ENCODE assay signal across 19 cellular contexts in genomic region chr9:100295240-100295639, GRCh38. TPM values are rescaled to one million over a fixed set of nuclear protein-coding genes. Genes with fewer than 3 reads are reported as not detected.
A peak's percentile ranks its signal among the peaks of the same experiment; 100 is the strongest.
DNase-seq lines count a peak whose midpoint lies in the region; ATAC-seq and TF ChIP-seq lines count a peak whose summit lies in the region.
"Had no signal": no experiment of that assay in that cellular context is flagged by ENCODE, and none has a peak within 500 bp of the region (broad histone marks: within the 10 kb centered on the region; RNA-seq: fewer than 3 reads in every experiment).

No MANE protein-coding gene starts in this region.

- POLR2A ChIA-PET in activated B cell treated with CpG ODN at 0.5 μM for 24 hours (lab: Charles Lee) = no interaction called here

- no peak for DNase-seq in activated naive CD8-positive, alpha-beta T cell treated with anti-CD3 and anti-CD28 coated beads, Interleukin-2, amount 50 U/mL, for 24 hours
- DNase-seq in activated B cell treated with CpG ODN at 0.5 μM for 24 hours (no peak), mucosa of descending colon (no peak), NCI-H1436 (lab: John Stamatoyannopoulos, UW) (no peak), H7 (no peak)
- DNase-seq in stimulated activated naive B cell treated with anti-CD40 and anti-IgM and Interleukin-4, amounts not matched to agents 10 μg/mL and 1 μg/mL and 100 μg/mL, for 72 hours = no peak
- DNase-seq: CD4-positive, alpha-beta memory T cell; NCI-H1048; NCI-H1436 treated with DMSO at 0.1 percent for 48 hours; NCI-H2029 treated with DMSO at 0.1 percent for 48 hours; NCI-H2171; NCI-H526; PC-3; SHP77 treated with DMSO at 0.1 percent for 48 hours had no signal

- peak overlapping the region; percentile 34 for H3K27ac Mint-ChIP-seq in activated naive CD8-positive, alpha-beta T cell
- no peak overlapping the region for H3K27ac Mint-ChIP-seq in activated naive CD8-positive, alpha-beta T cell treated with anti-CD3 and anti-CD28 coated beads, Interleukin-2, amount 50 U/mL, for 24 hours
- peak overlapping the region; percentile 19 for H3K27ac Mint-ChIP-seq in activated B cell treated with CpG ODN at 0.5 μM for 24 hours
- peak overlapping the region; percentile 72 for H3K27ac Mint-ChIP-seq in stimulated activated naive B cell treated with anti-CD40 and anti-IgM and Interleukin-4, amounts not matched to agents 10 μg/mL and 1 μg/mL and 100 μg/mL, for 72 hours
- H3K27ac Mint-ChIP-seq: GM23338 had no signal

- no peaks in the 10 kb centered on the region for H3K36me3 ChIP-seq in mucosa of descending colon (ENCODE audit: low read depth)
- H3K36me3 ChIP-seq in H7 (replicated peaks; ENCODE audit: control insufficient read depth, insufficient read depth, low read length) = peaks cover 2% of the 10 kb centered on the region; the same call in 1 of the 2 replicates

- H3K4me1 Mint-ChIP-seq in activated naive CD8-positive, alpha-beta T cell (ENCODE audit: low read depth) = no peaks in the 10 kb centered on the region
- no peaks in the 10 kb centered on the region for H3K4me1 Mint-ChIP-seq in activated naive CD8-positive, alpha-beta T cell treated with anti-CD3 and anti-CD28 coated beads, Interleukin-2, amount 50 U/mL, for 24 hours
- no peaks in the 10 kb centered on the region for H3K4me1 Mint-ChIP-seq in activated B cell treated with CpG ODN at 0.5 μM for 24 hours
- H3K4me1 Mint-ChIP-seq in stimulated activated naive B cell treated with anti-CD40 and anti-IgM and Interleukin-4, amounts not matched to agents 10 μg/mL and 1 μg/mL and 100 μg/mL, for 72 hours = peaks cover 6 to 8% of the 10 kb centered on the region in 2 donors
- H3K4me1 Mint-ChIP-seq: GM23338 had no signal

- H3K9me3 ChIP-seq in mucosa of descending colon = no peaks in the 10 kb centered on the region

- H3K27me3 Mint-ChIP-seq in activated naive CD8-positive, alpha-beta T cell = no peaks in the 10 kb centered on the region
- H3K27me3 Mint-ChIP-seq in activated naive CD8-positive, alpha-beta T cell treated with anti-CD3 and anti-CD28 coated beads, Interleukin-2, amount 50 U/mL, for 24 hours = no peaks in the 10 kb centered on the region
- no peaks in the 10 kb centered on the region for H3K27me3 Mint-ChIP-seq in activated B cell treated with CpG ODN at 0.5 μM for 24 hours
- H3K27me3 Mint-ChIP-seq in stimulated activated naive B cell treated with anti-CD40 and anti-IgM and Interleukin-4, amounts not matched to agents 10 μg/mL and 1 μg/mL and 100 μg/mL, for 72 hours = no peaks in the 10 kb centered on the region
- H3K27me3 Mint-ChIP-seq: CD4-positive, alpha-beta memory T cell had no signal

- no peaks in the 10 kb centered on the region for H3K9me3 Mint-ChIP-seq in activated naive CD8-positive, alpha-beta T cell (ENCODE audit: low read depth)
- H3K9me3 Mint-ChIP-seq in activated naive CD8-positive, alpha-beta T cell treated with anti-CD3 and anti-CD28 coated beads, Interleukin-2, amount 50 U/mL, for 24 hours = no peaks in the 10 kb centered on the region
- H3K9me3 Mint-ChIP-seq in activated B cell treated with CpG ODN at 0.5 μM for 24 hours = no peaks in the 10 kb centered on the region
- H3K9me3 Mint-ChIP-seq in stimulated activated naive B cell treated with anti-CD40 and anti-IgM and Interleukin-4, amounts not matched to agents 10 μg/mL and 1 μg/mL and 100 μg/mL, for 72 hours = no peaks in the 10 kb centered on the region
- H3K9me3 Mint-ChIP-seq: CD4-positive, alpha-beta memory T cell; GM23338 had no signal

- intact Hi-C loops in activated B cell treated with CpG ODN at 0.5 μM for 24 hours (cut with micrococcal nuclease) (no loop called here), mucosa of descending colon (cut with DNase I, micrococcal nuclease) (no loop called here)

- H3K36me3 Mint-ChIP-seq in activated naive CD8-positive, alpha-beta T cell = peaks cover 7% of the 10 kb centered on the region
- peaks cover 38% of the 10 kb centered on the region for H3K36me3 Mint-ChIP-seq in activated naive CD8-positive, alpha-beta T cell treated with anti-CD3 and anti-CD28 coated beads, Interleukin-2, amount 50 U/mL, for 24 hours (ENCODE audit: low read depth)
- H3K36me3 Mint-ChIP-seq in activated B cell treated with CpG ODN at 0.5 μM for 24 hours (ENCODE audit: low read depth) = peaks cover 93% of the 10 kb centered on the region
- peaks cover 48 to 79% of the 10 kb centered on the region in 2 donors for H3K36me3 Mint-ChIP-seq in stimulated activated naive B cell treated with anti-CD40 and anti-IgM and Interleukin-4, amounts not matched to agents 10 μg/mL and 1 μg/mL and 100 μg/mL, for 72 hours

- ATAC-seq in activated naive CD8-positive, alpha-beta T cell treated with anti-CD3 and anti-CD28 coated beads, Interleukin-2, amount 50 U/mL, for 24 hours = no peak
- ATAC-seq in activated B cell treated with CpG ODN at 0.5 μM for 24 hours (ENCODE audit: low read depth) = no peak
- peak; percentile 70 for ATAC-seq in mucosa of descending colon
- no peak for ATAC-seq in stimulated activated naive B cell treated with anti-CD40 and anti-IgM and Interleukin-4, amounts not matched to agents 10 μg/mL and 1 μg/mL and 100 μg/mL, for 72 hours (replicated peaks)
- no peak for ATAC-seq in esophagus mucosa
- ATAC-seq: GM12878, GM23338, HCT116, PC-3 had no signal

- H3K4me1 ChIP-seq in mucosa of descending colon (ENCODE audit: low read depth) = no peaks in the 10 kb centered on the region

- no peak for TF ChIP-seq CTCF in activated B cell treated with CpG ODN at 0.5 μM for 24 hours (IDR thresholded peaks at IDR 0.05)
- TF ChIP-seq CTCF in mucosa of descending colon (IDR thresholded peaks at IDR 0.05) = no peak

- CTCF ChIA-PET in activated B cell treated with CpG ODN at 0.5 μM for 24 hours (lab: Charles Lee) = interaction anchor here (1.5 kb wide), 1 partner anchor 30 kb away, joined by 5 read pairs; no protein-coding TSS in a partner anchor

- H3K4me3 ChIP-seq in mucosa of descending colon (no peak overlapping the region), H7 (ENCODE audit: insufficient read depth, low read depth, low read length) (no peak overlapping the region)
- H3K4me3 ChIP-seq: GM12878, GM23338 had no signal

- no peaks in the 10 kb centered on the region for H3K27me3 ChIP-seq in H7 (ENCODE audit: control insufficient read depth, insufficient read depth, low read length)

- H3K4me3 Mint-ChIP-seq in activated naive CD8-positive, alpha-beta T cell = no peak overlapping the region
- no peak overlapping the region for H3K4me3 Mint-ChIP-seq in activated naive CD8-positive, alpha-beta T cell treated with anti-CD3 and anti-CD28 coated beads, Interleukin-2, amount 50 U/mL, for 24 hours
- no peak overlapping the region for H3K4me3 Mint-ChIP-seq in activated B cell treated with CpG ODN at 0.5 μM for 24 hours
- no peak overlapping the region for H3K4me3 Mint-ChIP-seq in stimulated activated naive B cell treated with anti-CD40 and anti-IgM and Interleukin-4, amounts not matched to agents 10 μg/mL and 1 μg/mL and 100 μg/mL, for 72 hours
- H3K4me3 Mint-ChIP-seq: CD4-positive, alpha-beta memory T cell; GM23338 had no signal

RNA-seq across cellular contexts. Expression of gene TEX10, which starts 57.5 kb away (rescaled TPM):
- 26.5 and 28.7 TPM in 2 replicates for total RNA-seq in activated B cell treated with CpG ODN at 0.5 μM for 24 hours
- total RNA-seq in mucosa of descending colon = 10 to 100 TPM in 2 of 3 donors, 1 to 10 TPM in 1; 8.1 to 11.6 (median 11.0) TPM
- 12.5 TPM for total RNA-seq in esophagus mucosa
- 44.9 and 57.2 TPM in 2 replicates for total RNA-seq in H7 (2014; rRNA removed; shearing (Covaris generic))
